ENCODE assay signal across 21 cellular contexts in the genomic region with DNA sequence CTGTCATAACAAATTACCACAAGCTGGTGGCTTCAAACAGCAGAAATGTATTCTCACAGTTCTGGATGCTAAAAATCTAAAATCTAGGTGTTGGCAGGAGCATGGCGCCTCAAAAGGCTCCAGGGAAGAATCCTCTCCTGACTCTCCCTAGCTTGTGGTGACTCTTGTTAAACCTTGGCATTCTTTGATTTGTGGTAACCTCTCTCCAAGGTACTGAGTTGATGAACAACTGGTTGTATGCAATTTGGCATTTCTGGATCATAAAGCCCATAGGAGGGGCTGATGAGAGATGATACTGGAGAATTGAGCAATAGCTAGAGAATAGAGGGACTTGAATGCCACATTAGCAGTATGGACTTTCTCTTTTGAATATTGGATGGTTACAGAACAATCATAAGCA.
DNase-seq lines count a peak whose midpoint lies in the region; ATAC-seq and TF ChIP-seq lines count a peak whose summit lies in the region.
"Had no signal": no experiment of that assay in that cellular context is flagged by ENCODE, and none has a peak within 500 bp of the region (broad histone marks: within the 10 kb centered on the region; RNA-seq: fewer than 3 reads in every experiment).

No MANE protein-coding gene starts in this region.

- no peak for TF ChIP-seq CTCF in HEK293 (tag by site-specific recombination; IDR thresholded peaks at IDR 0.05)

- CTCF ChIA-PET in HEK293 (lab: Yijun Ruan, JAX), result no interaction called here

- POLR2A ChIA-PET in HEK293 (lab: Yijun Ruan, JAX), result no interaction called here

- no peaks in the 10 kb centered on the region for H3K4me1 ChIP-seq in HEK293 (ENCODE audit: control insufficient read depth, insufficient read depth, low read length)
- H3K4me1 ChIP-seq: Caco-2 had no signal

- DNase-seq in NCI-H1105 (lab: John Stamatoyannopoulos, UW) (peak; percentile 23), NCI-H1105 treated with DMSO at 0.1 percent for 48 hours (lab: John Stamatoyannopoulos, UW) (no peak), astrocyte of the hippocampus (ENCODE audit: low read depth, low spot score) (peak; percentile 19), renal cortical epithelial cell (ENCODE audit: low read depth) (peak; percentile 1), NCI-H2227 (lab: John Stamatoyannopoulos, UW; ENCODE audit: unreplicated experiment) (no peak), HuH-7 (ENCODE audit: low spot score) (no peak)
- DNase-seq: Caco-2, DMS153, KG1, NCI-H1436 treated with DMSO at 0.1 percent for 48 hours, NCI-H2029, NCI-H510A treated with DMSO at 0.1 percent for 48 hours, NCI-H774, OCI-M1, SHP77 had no signal

- H3K4me3 ChIP-seq in HEK293 (ENCODE audit: low read depth, low read length), result no peak overlapping the region
- H3K4me3 ChIP-seq: GM12878, HAP-1, SK-N-MC had no signal

- no peaks in the 10 kb centered on the region for H3K9me3 ChIP-seq in HEK293 (ENCODE audit: control insufficient read depth, insufficient read depth, low read depth, low read length)
- H3K9me3 ChIP-seq: Caco-2, HAP-1 had no signal

- H3K36me3 ChIP-seq in HEK293 (ENCODE audit: control insufficient read depth in 2 of 2, insufficient read depth in 1 of 2, low read length in 2 of 2), result no peaks in the 10 kb centered on the region
- H3K36me3 ChIP-seq: HAP-1 had no signal

- ATAC-seq in HG03097 (IDR thresholded peaks at IDR 0.05; ENCODE audit: low FRiP score, unreplicated experiment), result no peak
- ATAC-seq: GM12878 had no signal

- H3K27ac ChIP-seq in HEK293 (ENCODE audit: extremely low read depth, low read depth, low read length), result no peak overlapping the region
- H3K27ac ChIP-seq: 22Rv1, SK-N-MC had no signal

TF ChIP-seq in HEK293, 187 proteins besides CTCF, POLR2A, EP300 and RAD21:
- TF ChIP-seq ZNF16 (tag by site-specific recombination; IDR thresholded peaks at IDR 0.05; ENCODE audit: low read depth), result no peak
- TF ChIP-seq, protein P1, sequence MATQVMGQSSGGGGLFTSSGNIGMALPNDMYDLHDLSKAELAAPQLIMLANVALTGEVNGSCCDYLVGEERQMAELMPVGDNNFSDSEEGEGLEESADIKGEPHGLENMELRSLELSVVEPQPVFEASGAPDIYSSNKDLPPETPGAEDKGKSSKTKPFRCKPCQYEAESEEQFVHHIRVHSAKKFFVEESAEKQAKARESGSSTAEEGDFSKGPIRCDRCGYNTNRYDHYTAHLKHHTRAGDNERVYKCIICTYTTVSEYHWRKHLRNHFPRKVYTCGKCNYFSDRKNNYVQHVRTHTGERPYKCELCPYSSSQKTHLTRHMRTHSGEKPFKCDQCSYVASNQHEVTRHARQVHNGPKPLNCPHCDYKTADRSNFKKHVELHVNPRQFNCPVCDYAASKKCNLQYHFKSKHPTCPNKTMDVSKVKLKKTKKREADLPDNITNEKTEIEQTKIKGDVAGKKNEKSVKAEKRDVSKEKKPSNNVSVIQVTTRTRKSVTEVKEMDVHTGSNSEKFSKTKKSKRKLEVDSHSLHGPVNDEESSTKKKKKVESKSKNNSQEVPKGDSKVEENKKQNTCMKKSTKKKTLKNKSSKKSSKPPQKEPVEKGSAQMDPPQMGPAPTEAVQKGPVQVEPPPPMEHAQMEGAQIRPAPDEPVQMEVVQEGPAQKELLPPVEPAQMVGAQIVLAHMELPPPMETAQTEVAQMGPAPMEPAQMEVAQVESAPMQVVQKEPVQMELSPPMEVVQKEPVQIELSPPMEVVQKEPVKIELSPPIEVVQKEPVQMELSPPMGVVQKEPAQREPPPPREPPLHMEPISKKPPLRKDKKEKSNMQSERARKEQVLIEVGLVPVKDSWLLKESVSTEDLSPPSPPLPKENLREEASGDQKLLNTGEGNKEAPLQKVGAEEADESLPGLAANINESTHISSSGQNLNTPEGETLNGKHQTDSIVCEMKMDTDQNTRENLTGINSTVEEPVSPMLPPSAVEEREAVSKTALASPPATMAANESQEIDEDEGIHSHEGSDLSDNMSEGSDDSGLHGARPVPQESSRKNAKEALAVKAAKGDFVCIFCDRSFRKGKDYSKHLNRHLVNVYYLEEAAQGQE (tag by site-specific recombination; IDR thresholded peaks at IDR 0.05), result peak; percentile 68
- TF ChIP-seq ZNF184 (tag by site-specific recombination; IDR thresholded peaks at IDR 0.05), result no peak

Comparison
In these comparisons a context has a peak if more than half of its experiments do, and no peak if none do; other contexts are left out.
1. DNase-seq: peak in NCI-H1105 (single experiment), astrocyte of the hippocampus (single experiment) and renal cortical epithelial cell (single experiment); none in NCI-H1105 treated with DMSO at 0.1 percent for 48 hours (single experiment), NCI-H2227 (single experiment) and HuH-7 (single experiment).